ENCODE assay signal across 15 cellular contexts in the genomic region with DNA sequence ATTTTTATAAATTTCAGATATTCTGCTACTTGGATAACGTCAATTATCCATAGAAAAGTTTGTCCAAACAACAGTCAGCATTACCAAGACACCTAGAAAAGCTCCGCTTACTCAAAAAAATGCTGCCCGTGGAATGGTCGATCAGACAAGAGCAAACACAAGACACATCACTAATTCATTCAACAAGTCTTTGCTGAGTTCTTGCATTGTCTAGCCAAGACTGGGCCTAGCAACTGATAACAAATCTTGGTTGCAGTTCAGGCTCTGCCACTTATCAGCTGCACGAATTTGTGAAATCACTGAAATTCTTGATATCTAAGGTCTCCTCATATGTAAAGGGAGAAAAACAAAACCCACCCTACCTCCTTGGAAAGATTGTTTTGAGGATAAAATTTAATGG.
"Had no signal": no experiment of that assay in that cellular context is flagged by ENCODE, and none has a peak within 500 bp of the region (broad histone marks: within the 10 kb centered on the region; RNA-seq: fewer than 3 reads in every experiment).

No MANE protein-coding gene starts in this region.

- H3K27me3 Mint-ChIP-seq: activated CD8-positive, alpha-beta T cell treated with anti-CD3 and anti-CD28 coated beads for 36 hours; activated naive CD4-positive, alpha-beta T cell treated with anti-CD3 and anti-CD28 coated beads, Interleukin-2, amount 50 U/mL, for 24 hours had no signal

- H3K36me3 ChIP-seq: adrenal gland, pancreas, thyroid gland had no signal

- FAIRE-seq: pancreas had no signal

- DNase-seq: activated CD4-positive, alpha-beta T cell treated with anti-CD3 and anti-CD28 coated beads for 48 hours; activated CD8-positive, alpha-beta T cell treated with anti-CD3 and anti-CD28 coated beads for 36 hours; activated effector memory CD4-positive, alpha-beta T cell treated with Interleukin-2 at 50 U/mL for 16 hours; activated T-cell treated with anti-CD3 and anti-CD28 coated beads, Interleukin-2, amount 50 U/mL, for 4 hours; adrenal gland; hypothalamus; immature natural killer cell; midbrain; pancreas; stimulated activated CD4-positive, alpha-beta T cell treated with anti-CD3 and anti-CD28 coated beads, Interleukin-12 subunit alpha, Interleukin-12 subunit beta, amount 100 ng/mL, for 4 hours; T-helper 17 cell; thyroid gland had no signal

- H3K27ac ChIP-seq: thyroid gland had no signal

- H3K27me3 ChIP-seq: adrenal gland, pancreas, thyroid gland had no signal

- H3K4me3 ChIP-seq: adrenal gland, pancreas, thyroid gland had no signal

- H3K4me1 Mint-ChIP-seq: activated naive CD4-positive, alpha-beta T cell treated with anti-CD3 and anti-CD28 coated beads, Interleukin-2, amount 50 U/mL, for 24 hours; immature natural killer cell; stimulated activated memory B cell treated with anti-CD40 and anti-IgM and Interleukin-4, amounts not matched to agents 10 μg/mL and 1 μg/mL and 100 μg/mL, for 72 hours; T-helper 17 cell had no signal

- H3K9me3 ChIP-seq: adrenal gland, pancreas, thyroid gland had no signal

- H3K27ac Mint-ChIP-seq: activated CD8-positive, alpha-beta T cell treated with anti-CD3 and anti-CD28 coated beads for 36 hours; activated naive CD4-positive, alpha-beta T cell treated with anti-CD3 and anti-CD28 coated beads, Interleukin-2, amount 50 U/mL, for 24 hours; immature natural killer cell; stimulated activated memory B cell treated with anti-CD40 and anti-IgM and Interleukin-4, amounts not matched to agents 10 μg/mL and 1 μg/mL and 100 μg/mL, for 72 hours; T-helper 17 cell had no signal

- H3K4me1 ChIP-seq: pancreas, thyroid gland had no signal

- ATAC-seq: activated CD8-positive, alpha-beta T cell treated with anti-CD3 and anti-CD28 coated beads for 36 hours; activated T-cell treated with anti-CD3 and anti-CD28 coated beads, Interleukin-2, amount 50 U/mL, for 4 hours; esophagus mucosa; pancreas; stimulated activated memory B cell treated with anti-CD40 and anti-IgM and Interleukin-4, amounts not matched to agents 10 μg/mL and 1 μg/mL and 100 μg/mL, for 72 hours; T-helper 17 cell had no signal

- H3K36me3 Mint-ChIP-seq: activated naive CD4-positive, alpha-beta T cell treated with anti-CD3 and anti-CD28 coated beads, Interleukin-2, amount 50 U/mL, for 24 hours; immature natural killer cell; stimulated activated memory B cell treated with anti-CD40 and anti-IgM and Interleukin-4, amounts not matched to agents 10 μg/mL and 1 μg/mL and 100 μg/mL, for 72 hours had no signal

- H3K4me3 Mint-ChIP-seq: activated CD8-positive, alpha-beta T cell treated with anti-CD3 and anti-CD28 coated beads for 36 hours; activated naive CD4-positive, alpha-beta T cell treated with anti-CD3 and anti-CD28 coated beads, Interleukin-2, amount 50 U/mL, for 24 hours; activated T-cell treated with anti-CD3 and anti-CD28 coated beads, Interleukin-2, amount 50 U/mL, for 4 hours; immature natural killer cell; stimulated activated memory B cell treated with anti-CD40 and anti-IgM and Interleukin-4, amounts not matched to agents 10 μg/mL and 1 μg/mL and 100 μg/mL, for 72 hours; T-helper 17 cell had no signal
